ENCODE assay signal across 18 cellular contexts in the genomic region with DNA sequence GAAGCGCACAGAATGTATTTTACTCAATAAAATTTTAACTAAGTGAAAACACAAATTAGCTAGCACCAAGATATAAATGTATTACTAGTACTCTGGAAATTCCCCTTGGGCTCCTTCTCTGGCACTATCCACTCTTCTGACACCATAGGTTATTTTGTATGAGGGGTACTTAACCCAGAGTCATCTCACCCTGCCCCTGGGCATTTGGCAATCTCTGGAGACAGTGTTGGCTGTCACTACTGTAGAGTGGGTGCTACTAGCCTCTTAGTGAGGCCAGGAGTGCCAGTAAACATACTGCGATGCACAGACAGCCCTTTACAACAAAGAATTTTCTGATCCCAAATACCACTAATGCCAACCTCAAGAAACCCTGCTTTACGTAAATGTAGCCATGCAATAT.
DNase-seq lines count a peak whose midpoint lies in the region; ATAC-seq and TF ChIP-seq lines count a peak whose summit lies in the region.
"Had no signal": no experiment of that assay in that cellular context is flagged by ENCODE, and none has a peak within 500 bp of the region (broad histone marks: within the 10 kb centered on the region; RNA-seq: fewer than 3 reads in every experiment).

No MANE protein-coding gene starts in this region.

- H3K9ac ChIP-seq in adipocyte (ENCODE audit: low read length) (peak overlapping the region; percentile 64), neuronal stem cell (ENCODE audit: low read depth, low read length, poor library complexity) (no peak overlapping the region)
- H3K9ac ChIP-seq: BLaER1 had no signal

- TF ChIP-seq EP300 in stomach (IDR thresholded peaks at IDR 0.05) = no peak

- no peak for TF ChIP-seq POLR2A in stomach (IDR thresholded peaks at IDR 0.05)

- peaks cover 18% of the 10 kb centered on the region for H3K4me1 ChIP-seq in adipocyte (ENCODE audit: control insufficient read depth, insufficient read depth, low read length)
- peaks cover 0 to 50% (median 22%) of the 10 kb centered on the region in 4 donors for H3K4me1 ChIP-seq in stomach
- peaks cover 0 to 8% of the 10 kb centered on the region in 2 donors for H3K4me1 ChIP-seq in neuronal stem cell (ENCODE audit: control insufficient read depth in 2 of 2, insufficient read depth in 1 of 2, low read depth in 1 of 2, low read length in 2 of 2)
- H3K4me1 ChIP-seq: BLaER1, HAP-1 had no signal

- H4K91ac ChIP-seq in neuronal stem cell (ENCODE audit: low read depth, low read length, poor library complexity) = no peak overlapping the region

- H3K9me3 ChIP-seq in adipocyte (ENCODE audit: control insufficient read depth, low read length) (no peaks in the 10 kb centered on the region), stomach (no peaks in the 10 kb centered on the region), neuronal stem cell (replicated peaks in 1 of 2; ENCODE audit: control insufficient read depth in 2 of 2, insufficient read depth in 1 of 2, low read depth in 1 of 2, low read length in 2 of 2) (no peaks in the 10 kb centered on the region)
- H3K9me3 ChIP-seq: BLaER1, Caco-2, HAP-1 had no signal

- H3K79me1 ChIP-seq in neuronal stem cell (ENCODE audit: low read depth, low read length) = no peaks in the 10 kb centered on the region

- intact Hi-C loops in left cardiac atrium (cut with DNase I) (no loop called here), cardiac septum (cut with DNase I) (no loop called here), stomach (cut with DNase I; ENCODE audit: low total_unique reads) (no loop called here)

- H3K36me3 Mint-ChIP-seq in type B pancreatic cell = no peaks in the 10 kb centered on the region
- H3K36me3 Mint-ChIP-seq: CD4-positive, CD25-positive, alpha-beta regulatory T cell; CD8-positive, alpha-beta T cell had no signal

- peak; percentile 65 to 75 for ATAC-seq in left cardiac atrium
- ATAC-seq: CD8-positive, alpha-beta T cell had no signal

- no peak overlapping the region for H2AFZ ChIP-seq in neuronal stem cell (ENCODE audit: low read length)

- no peak for TF ChIP-seq CTCF in stomach (IDR thresholded peaks at IDR 0.05)
- TF ChIP-seq CTCF in type B pancreatic cell (conservative IDR thresholded peaks at IDR 0.05) = no peak

- no peak overlapping the region for H4K8ac ChIP-seq in neuronal stem cell (ENCODE audit: low read depth, low read length)

- WGBS in stomach, 5 donors = 78 to 88% (median 84%) methylated on average over 3 of the region's 3 CpGs
- no CpG with 5 or more reads among the region's 3 CpGs for WGBS in neuronal stem cell (ENCODE audit: extremely low coverage in 2 of 2, insufficient read length in 2 of 2, insufficient replicate concordance in 1 of 2), 2 donors

- H3K4me2 ChIP-seq in neuronal stem cell (ENCODE audit: insufficient read depth, low read length, poor library complexity, severe bottlenecking) = no peak overlapping the region
- H3K4me2 ChIP-seq: BLaER1 had no signal

- no peak overlapping the region for H3K27ac Mint-ChIP-seq in type B pancreatic cell
- H3K27ac Mint-ChIP-seq: B cell; CD4-positive, CD25-positive, alpha-beta regulatory T cell; CD8-positive, alpha-beta T cell; HFFc6 had no signal

- H2BK120ac ChIP-seq in neuronal stem cell (ENCODE audit: low read depth, low read length) = no peak overlapping the region

- H3K4me3 Mint-ChIP-seq in type B pancreatic cell = no peak overlapping the region
- H3K4me3 Mint-ChIP-seq: B cell; CD4-positive, CD25-positive, alpha-beta regulatory T cell; CD8-positive, alpha-beta T cell; HFFc6 had no signal

- peaks cover 5% of the 10 kb centered on the region for H3K4me1 Mint-ChIP-seq in type B pancreatic cell (ENCODE audit: unreplicated experiment)
- H3K4me1 Mint-ChIP-seq: B cell; CD4-positive, CD25-positive, alpha-beta regulatory T cell had no signal

- no peak overlapping the region for H2BK12ac ChIP-seq in neuronal stem cell (ENCODE audit: low read length)

- H3K23ac ChIP-seq in neuronal stem cell (ENCODE audit: low read depth, low read length, poor library complexity) = no peak overlapping the region

- DNase-seq in left cardiac atrium = no peak
- no peak for DNase-seq in cardiac septum (ENCODE audit: low spot score)
- no peak for DNase-seq in adipocyte (ENCODE audit: low read depth)
- no peak for DNase-seq in stomach
- DNase-seq in neuronal stem cell (ENCODE audit: low spot score) = no peak
- no peak for DNase-seq in type B pancreatic cell (ENCODE audit: extremely low spot score, unreplicated experiment)
- DNase-seq: CD4-positive, CD25-positive, alpha-beta regulatory T cell; CD8-positive, alpha-beta T cell; DMS153; DND-41; GOT3; HFFc6 had no signal

- H2BK5ac ChIP-seq in neuronal stem cell (ENCODE audit: low read length) = no peak overlapping the region

- no peak overlapping the region for H3K4me3 ChIP-seq in adipocyte (ENCODE audit: low read length)
- H3K4me3 ChIP-seq in stomach = no peak overlapping the region
- H3K4me3 ChIP-seq in neuronal stem cell (ENCODE audit: low read length in 2 of 2) = no peak overlapping the region
- H3K4me3 ChIP-seq: BLaER1, HAP-1 had no signal

- H3K27ac ChIP-seq in stomach = peak overlapping the region in 4 of 5 donors; percentile 4 to 60 (median 24)
- no peak overlapping the region for H3K27ac ChIP-seq in neuronal stem cell (replicated peaks; ENCODE audit: low read length)
- H3K27ac ChIP-seq: 22Rv1, BLaER1, C4-2B had no signal

- no peak overlapping the region for H3K14ac ChIP-seq in neuronal stem cell (ENCODE audit: low read length)

- no peak overlapping the region for H3K18ac ChIP-seq in neuronal stem cell (ENCODE audit: low read length)

- H2BK15ac ChIP-seq in neuronal stem cell (ENCODE audit: low read length) = no peak overlapping the region

- H3K27me3 Mint-ChIP-seq in type B pancreatic cell = peaks cover 11% of the 10 kb centered on the region

- no peaks in the 10 kb centered on the region for H3K9me3 Mint-ChIP-seq in type B pancreatic cell
- H3K9me3 Mint-ChIP-seq: CD4-positive, CD25-positive, alpha-beta regulatory T cell; CD8-positive, alpha-beta T cell; HFFc6 had no signal

- H2AK5ac ChIP-seq in neuronal stem cell (ENCODE audit: low read depth, low read length) = no peak overlapping the region

- H3K36me3 ChIP-seq in adipocyte (ENCODE audit: control insufficient read depth, insufficient read depth, low read length, severe bottlenecking) (no peaks in the 10 kb centered on the region), stomach (no peaks in the 10 kb centered on the region), neuronal stem cell (replicated peaks in 1 of 2; ENCODE audit: control insufficient read depth in 2 of 2, insufficient read depth in 2 of 2, low read length in 2 of 2) (no peaks in the 10 kb centered on the region)
- H3K36me3 ChIP-seq: BLaER1, HAP-1 had no signal

- H3K27me3 ChIP-seq in adipocyte (replicated peaks; ENCODE audit: control insufficient read depth, insufficient read depth, low read length) (no peaks in the 10 kb centered on the region), stomach (no peaks in the 10 kb centered on the region), neuronal stem cell (ENCODE audit: control insufficient read depth in 3 of 3, insufficient read depth in 3 of 3, low read depth in 1 of 3, low read length in 3 of 3) (no peaks in the 10 kb centered on the region)
- H3K27me3 ChIP-seq: BLaER1 had no signal

- H3K4ac ChIP-seq in neuronal stem cell (ENCODE audit: low read length) = no peak overlapping the region
